Comparison of ENCODE assay signal across 8 cellular contexts in genomic region chr1:116711061-116711582, GRCh38. TPM values are rescaled to one million over a fixed set of nuclear protein-coding genes. Genes with fewer than 3 reads are reported as not detected.
DNase-seq lines count a peak whose midpoint lies in the region; ATAC-seq and TF ChIP-seq lines count a peak whose summit lies in the region.

No MANE protein-coding gene starts in this region.

- POLR2A ChIA-PET in PC-9 (lab: Charles Lee; ENCODE audit: unreplicated experiment): no interaction called here

- H2AFZ ChIP-seq in PC-9: no peak overlapping the region

- H3K79me2 ChIP-seq in PC-9 (ENCODE audit: low read depth): no peaks in the 10 kb centered on the region

- peaks cover 15% of the 10 kb centered on the region for H3F3A ChIP-seq in PC-9 (ENCODE audit: insufficient read depth, low read depth)

- H3K4me3 ChIP-seq in right atrium auricular region (no peak overlapping the region), PC-9 (no peak overlapping the region), upper lobe of right lung (no peak overlapping the region)

- H3K27me3 ChIP-seq in right atrium auricular region: no peaks in the 10 kb centered on the region
- no peaks in the 10 kb centered on the region for H3K27me3 ChIP-seq in PC-9 (ENCODE audit: insufficient read depth, low read depth)
- peaks cover 5% of the 10 kb centered on the region for H3K27me3 ChIP-seq in upper lobe of right lung

- ATAC-seq in left ventricle myocardium superior (peak; percentile 59), upper lobe of right lung (peak; percentile 28), GM21526 (IDR thresholded peaks at IDR 0.05; ENCODE audit: low FRiP score, unreplicated experiment) (no peak)

- H3K4me1 ChIP-seq in right atrium auricular region: no peaks in the 10 kb centered on the region
- H3K4me1 ChIP-seq in PC-9 (replicated peaks; ENCODE audit: insufficient read depth): peaks cover 42% of the 10 kb centered on the region
- H3K4me1 ChIP-seq in upper lobe of right lung: no peaks in the 10 kb centered on the region

- DNase-seq in left ventricle myocardium superior (no peak), right atrium auricular region (ENCODE audit: low spot score) (no peak), PC-9 (peak; percentile 41 to 57), iPS DF 19.7 (ENCODE audit: low read depth, low spot score) (peak; percentile 28), upper lobe of right lung (no peak), amygdala (lab: John Stamatoyannopoulos, UW) (no peak), NK-92 (lab: John Stamatoyannopoulos, UW; ENCODE audit: unreplicated experiment) (no peak)

- intact Hi-C loops in left ventricle myocardium superior (cut with micrococcal nuclease): no loop called here
- intact Hi-C loops in PC-9 (cut with micrococcal nuclease; ENCODE audit: unreplicated experiment): no loop called here
- intact Hi-C loops in upper lobe of right lung (cut with DNase I): no loop called here

- TF ChIP-seq CTCF in right atrium auricular region (IDR thresholded peaks at IDR 0.05) (no peak), PC-9 (conservative IDR thresholded peaks at IDR 0.05) (no peak), upper lobe of right lung (IDR thresholded peaks at IDR 0.05) (no peak)

- no peaks in the 10 kb centered on the region for H4K20me1 ChIP-seq in PC-9 (ENCODE audit: insufficient read depth)

- H3K36me3 ChIP-seq in right atrium auricular region: no peaks in the 10 kb centered on the region
- no peaks in the 10 kb centered on the region for H3K36me3 ChIP-seq in PC-9 (ENCODE audit: low read depth)
- H3K36me3 ChIP-seq in upper lobe of right lung: no peaks in the 10 kb centered on the region

- H3K9me2 ChIP-seq in PC-9 (ENCODE audit: insufficient read depth): no peaks in the 10 kb centered on the region; the same call in 1 of the 2 replicates

- H3K9me3 ChIP-seq in right atrium auricular region: no peaks in the 10 kb centered on the region
- H3K9me3 ChIP-seq in PC-9 (ENCODE audit: insufficient read depth, low read depth): no peaks in the 10 kb centered on the region
- no peaks in the 10 kb centered on the region for H3K9me3 ChIP-seq in upper lobe of right lung

- no TSS peak for BruUV-seq in PC-9 (replicated peaks; lab: Mats Ljungman, UMichigan)

- H3K27ac ChIP-seq in right atrium auricular region (no peak overlapping the region), PC-9 (peak overlapping the region; percentile 37), upper lobe of right lung (peak overlapping the region; percentile 25)

- H3K4me2 ChIP-seq in PC-9: peak overlapping the region; percentile 27; the same call in 1 of the 2 replicates

- CTCF ChIA-PET in PC-9 (lab: Charles Lee): no interaction called here

RNA-seq across cellular contexts. Expression of gene CD2, which starts 43.1 kb away (rescaled TPM):
- total RNA-seq in left ventricle myocardium superior: 1.7 TPM
- 1 to 10 TPM in 1 of 2 donors, under 1 TPM in 1; 0.26 to 1.6 TPM for total RNA-seq in right atrium auricular region
- not detected in 2 replicates for total RNA-seq in PC-9 (2021)
- total RNA-seq in upper lobe of right lung: 11.4 TPM

RNA-seq across cellular contexts. Expression of gene IGSF3, which starts 43.6 kb away (rescaled TPM):
- total RNA-seq in left ventricle myocardium superior: 11.7 TPM
- total RNA-seq in right atrium auricular region: 10 to 100 TPM; 14.9 to 17.6 TPM
- total RNA-seq in PC-9 (2021): 27.8 and 30.1 TPM in 2 replicates
- total RNA-seq in upper lobe of right lung: 20.1 TPM

Comparison
In these comparisons a context has a peak if more than half of its experiments do, and no peak if none do; other contexts are left out.
1. DNase-seq: peak in PC-9 (2 of 2) and iPS DF 19.7 (single experiment); none in left ventricle myocardium superior (single experiment), right atrium auricular region (single experiment), upper lobe of right lung (single experiment), amygdala (0 of 56) and NK-92 (single experiment).
2. H3K27ac ChIP-seq: peak in PC-9 (single experiment) and upper lobe of right lung (single experiment); none in right atrium auricular region (0 of 2).